ENCODE assay signal across 25 cellular contexts in the genomic region with DNA sequence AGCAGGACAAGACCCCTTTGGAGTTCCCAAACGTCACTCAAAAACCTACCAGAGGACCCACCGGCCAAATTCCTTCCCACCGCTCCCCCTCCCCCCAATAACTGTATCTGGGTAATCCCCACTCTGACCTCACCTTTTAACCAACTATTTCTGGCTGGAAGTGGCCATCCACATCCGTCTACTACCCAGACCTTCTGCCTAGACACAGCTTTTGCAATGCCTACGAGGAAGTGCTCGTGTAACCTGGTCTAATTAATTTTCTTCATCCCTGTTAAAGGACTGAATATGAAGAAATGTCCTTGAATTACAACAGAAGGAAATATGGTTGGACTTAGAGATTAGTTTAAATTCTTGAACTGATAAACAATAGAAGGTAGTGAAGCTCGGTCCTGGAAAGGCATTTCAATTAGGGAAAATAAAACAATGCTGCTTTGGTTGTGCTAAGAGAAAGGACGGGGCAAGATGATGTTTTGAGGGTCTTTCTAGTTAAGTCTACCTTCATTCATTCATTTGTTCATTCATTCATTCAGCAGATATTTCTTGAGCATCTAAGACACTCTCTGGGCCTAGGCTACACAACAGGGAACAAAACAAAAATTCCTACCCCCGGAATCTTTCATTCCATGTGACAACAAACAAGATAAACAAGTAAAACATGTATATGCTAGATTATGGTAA. TPM values are rescaled to one million over a fixed set of nuclear protein-coding genes. Genes with fewer than 3 reads are reported as not detected.
A peak's percentile ranks its signal among the peaks of the same experiment; 100 is the strongest.
DNase-seq lines count a peak whose midpoint lies in the region; ATAC-seq, FAIRE-seq and TF ChIP-seq lines count a peak whose summit lies in the region.
"Had no signal": no experiment of that assay in that cellular context is flagged by ENCODE, and none has a peak within 500 bp of the region (broad histone marks: within the 10 kb centered on the region; RNA-seq: fewer than 3 reads in every experiment).

No MANE protein-coding gene starts in this region.

- no peak overlapping the region for H3K9ac ChIP-seq in HepG2 (ENCODE audit: insufficient read depth, low read depth, low read length)

- no peak for TF ChIP-seq CTCF in CD14-positive monocyte (IDR thresholded peaks at IDR 0.05)
- no peak for TF ChIP-seq CTCF in NB4 (IDR thresholded peaks at IDR 0.05; ENCODE audit: low read depth, low read length)
- no peak for TF ChIP-seq CTCF in HepG2 (CRISPR knock-in tag; IDR thresholded peaks at IDR 0.05)

- FAIRE-seq in HepG2 (lab: Jason Lieb, UNC), result no peak
- FAIRE-seq: GM12891 had no signal

- DNase-seq in CD14-positive monocyte (ENCODE audit: low spot score), result no peak
- DNase-seq in NB4 (ENCODE audit: low read depth), result peak; percentile 60
- peak; percentile 79 for DNase-seq in SKM-1 treated with dmso at 0.1 percent for 144 hours (lab: John Stamatoyannopoulos, UW; ENCODE audit: unreplicated experiment)
- DNase-seq in stimulated activated naive B cell treated with anti-CD40 and anti-IgM and Interleukin-4, amounts not matched to agents 10 μg/mL and 1 μg/mL and 100 μg/mL, for 72 hours, result no peak
- DNase-seq in HepG2 (ENCODE audit: low spot score), result no peak
- no peak for DNase-seq in activated naive CD4-positive, alpha-beta T cell treated with anti-CD3 and anti-CD28 coated beads, Interleukin-2, amount 50 U/mL, for 72 hours (ENCODE audit: low spot score in 2 of 2)
- DNase-seq: CD4-positive, alpha-beta memory T cell; DMS79 treated with DMSO at 0.1 percent for 48 hours; KBM-7; MM.1S; NCI-H1105 treated with DMSO at 0.1 percent for 48 hours; NCI-H2081; NCI-H2171; NCI-H446; NCI-H526; SJCRH30; T-helper 9 cell had no signal

- no peak for ATAC-seq in stimulated activated naive B cell treated with anti-CD40 and anti-IgM and Interleukin-4, amounts not matched to agents 10 μg/mL and 1 μg/mL and 100 μg/mL, for 72 hours (replicated peaks)
- no peak for ATAC-seq in HepG2
- ATAC-seq in GM18519 (IDR thresholded peaks at IDR 0.05; ENCODE audit: low FRiP score, unreplicated experiment), result no peak
- ATAC-seq in activated naive CD4-positive, alpha-beta T cell treated with anti-CD3 and anti-CD28 coated beads, Interleukin-2, amount 50 U/mL, for 72 hours, result no peak
- ATAC-seq: GM23338 had no signal

- H3K4me1 Mint-ChIP-seq in CD14-positive monocyte, result peaks cover 70% of the 10 kb centered on the region
- H3K4me1 Mint-ChIP-seq in stimulated activated naive B cell treated with anti-CD40 and anti-IgM and Interleukin-4, amounts not matched to agents 10 μg/mL and 1 μg/mL and 100 μg/mL, for 72 hours, result peaks cover 24 to 43% of the 10 kb centered on the region in 2 donors
- H3K4me1 Mint-ChIP-seq: CD4-positive, alpha-beta memory T cell; GM23338 had no signal

- H3K27ac Mint-ChIP-seq in CD14-positive monocyte, result peak overlapping the region in 4 of 7 donors; percentile 3 to 60 (median 42)
- peak overlapping the region; percentile 11 for H3K27ac Mint-ChIP-seq in stimulated activated naive B cell treated with anti-CD40 and anti-IgM and Interleukin-4, amounts not matched to agents 10 μg/mL and 1 μg/mL and 100 μg/mL, for 72 hours
- H3K27ac Mint-ChIP-seq in activated naive CD4-positive, alpha-beta T cell treated with anti-CD3 and anti-CD28 coated beads, Interleukin-2, amount 50 U/mL, for 72 hours, result no peak overlapping the region
- H3K27ac Mint-ChIP-seq: CD4-positive, alpha-beta memory T cell; GM23338 had no signal

- POLR2A ChIA-PET in HepG2 (lab: Yijun Ruan, JAX), result no interaction called here

- H3K4me3 Mint-ChIP-seq in CD14-positive monocyte, result peak overlapping the region in 1 of 2 donors; percentile 59
- H3K4me3 Mint-ChIP-seq in stimulated activated naive B cell treated with anti-CD40 and anti-IgM and Interleukin-4, amounts not matched to agents 10 μg/mL and 1 μg/mL and 100 μg/mL, for 72 hours, result no peak overlapping the region
- H3K4me3 Mint-ChIP-seq: CD4-positive, alpha-beta memory T cell; GM23338 had no signal

- H3K4me3 ChIP-seq in NB4 (ENCODE audit: low read depth, low read length), result no peak overlapping the region
- no peak overlapping the region for H3K4me3 ChIP-seq in HepG2 (replicated peaks in 1 of 3; ENCODE audit: insufficient read depth in 1 of 3, low read depth in 2 of 3, low read length in 3 of 3)
- H3K4me3 ChIP-seq: GM23338, HAP-1, SJCRH30 had no signal

- H3K36me3 ChIP-seq in HepG2 (replicated peaks in 1 of 2; ENCODE audit: control insufficient read depth in 1 of 2, insufficient read depth in 2 of 2, low read length in 2 of 2), result no peaks in the 10 kb centered on the region
- H3K36me3 ChIP-seq: HAP-1, SJCRH30 had no signal

- CTCF ChIA-PET in HepG2 (lab: Yijun Ruan, JAX; ENCODE audit: low intra/inter-chr PET ratio, low total read pairs), result no interaction called here

- no TSS peak for BruUV-seq in HepG2 (replicated peaks; lab: Mats Ljungman, UMichigan)

- in situ Hi-C loops in HepG2 (cut with HindIII; ENCODE audit: extremely low pct_ligation_motif_present, low pct_unique_long_range_greater_than_20kb), result no loop called here

- H3K4me1 ChIP-seq in HepG2 (ENCODE audit: insufficient read depth, low read length), result no peaks in the 10 kb centered on the region
- H3K4me1 ChIP-seq: HAP-1, SJCRH30 had no signal

- H3K79me2 ChIP-seq in HepG2 (ENCODE audit: insufficient read depth, low read length), result no peaks in the 10 kb centered on the region

- H3K27me3 Mint-ChIP-seq in CD14-positive monocyte (ENCODE audit: low read depth in 3 of 3), result peaks cover 7 to 10% (median 10%) of the 10 kb centered on the region in 3 donors
- no peaks in the 10 kb centered on the region for H3K27me3 Mint-ChIP-seq in stimulated activated naive B cell treated with anti-CD40 and anti-IgM and Interleukin-4, amounts not matched to agents 10 μg/mL and 1 μg/mL and 100 μg/mL, for 72 hours

- no peak for TF ChIP-seq POLR2A in NB4 (IDR thresholded peaks at IDR 0.05; ENCODE audit: extremely low read depth, insufficient read length)
- no peak for TF ChIP-seq POLR2A in HepG2 (IDR thresholded peaks at IDR 0.05; ENCODE audit: insufficient read depth in 1 of 2, low read depth in 2 of 2, low read length in 2 of 2)

- no peaks in the 10 kb centered on the region for H4K20me1 ChIP-seq in HepG2 (ENCODE audit: insufficient read depth, low read length)

- no peaks in the 10 kb centered on the region for H3K9me3 ChIP-seq in HepG2 (ENCODE audit: low read length)
- H3K9me3 ChIP-seq: HAP-1, SJCRH30 had no signal

- H2AFZ ChIP-seq in HepG2 (ENCODE audit: low read length), result no peak overlapping the region
- H2AFZ ChIP-seq: GM23338 had no signal

- no peak for TF ChIP-seq RAD21 in HepG2 (CRISPR knock-in tag; IDR thresholded peaks at IDR 0.05)

- peaks cover 5 to 16% of the 10 kb centered on the region in 2 donors for H3K36me3 Mint-ChIP-seq in CD14-positive monocyte
- H3K36me3 Mint-ChIP-seq in stimulated activated naive B cell treated with anti-CD40 and anti-IgM and Interleukin-4, amounts not matched to agents 10 μg/mL and 1 μg/mL and 100 μg/mL, for 72 hours, result peaks cover 32 to 38% of the 10 kb centered on the region in 2 donors
- no peaks in the 10 kb centered on the region for H3K36me3 Mint-ChIP-seq in activated naive CD4-positive, alpha-beta T cell treated with anti-CD3 and anti-CD28 coated beads, Interleukin-2, amount 50 U/mL, for 72 hours
- H3K36me3 Mint-ChIP-seq: CD4-positive, alpha-beta memory T cell had no signal

- intact Hi-C loops in CD14-positive monocyte (cut with micrococcal nuclease), result no loop called here
- intact Hi-C loops in HepG2 (cut with micrococcal nuclease; ENCODE audit: unreplicated experiment), result no loop called here

- no peak overlapping the region for H3K27ac ChIP-seq in HepG2 (ENCODE audit: extremely low read length, insufficient read depth, low read length)
- H3K27ac ChIP-seq: RWPE1, SJCRH30 had no signal

- TF ChIP-seq EP300 in HepG2 (IDR thresholded peaks at IDR 0.05; ENCODE audit: low read depth in 2 of 2, low read length in 2 of 2), result no peak
- no peak for TF ChIP-seq EP300 in HepG2 (CRISPR knock-in tag; IDR thresholded peaks at IDR 0.05; ENCODE audit: borderline replicate concordance)

- no peaks in the 10 kb centered on the region for H3K9me3 Mint-ChIP-seq in CD14-positive monocyte
- no peaks in the 10 kb centered on the region for H3K9me3 Mint-ChIP-seq in stimulated activated naive B cell treated with anti-CD40 and anti-IgM and Interleukin-4, amounts not matched to agents 10 μg/mL and 1 μg/mL and 100 μg/mL, for 72 hours
- H3K9me3 Mint-ChIP-seq in activated naive CD4-positive, alpha-beta T cell treated with anti-CD3 and anti-CD28 coated beads, Interleukin-2, amount 50 U/mL, for 72 hours, result no peaks in the 10 kb centered on the region
- H3K9me3 Mint-ChIP-seq: CD4-positive, alpha-beta memory T cell; GM23338 had no signal

- 93% methylated on average over 9 of the region's 9 CpGs for whole genome bisulfite sequencing in HepG2 (ENCODE audit: low lambda C conversion rate)

- no peak overlapping the region for H3K4me2 ChIP-seq in HepG2 (ENCODE audit: low read depth, low read length)
- H3K4me2 ChIP-seq: GM23338 had no signal

- no peaks in the 10 kb centered on the region for H3K27me3 ChIP-seq in HepG2 (ENCODE audit: control insufficient read depth in 1 of 2, insufficient read depth in 2 of 2, low read length in 2 of 2)

RNA-seq across cellular contexts. Expression of gene AVPR1B, which starts 18.8 kb away (rescaled TPM):
- polyA plus RNA-seq in CD14-positive monocyte (not detected), HepG2 (2011; rRNA removed) (0.05 and 0.07 TPM in 2 replicates)
- not detected in 2 replicates for total RNA-seq in HepG2 (2016; rRNA removed; fragmentation: Illumina TruSeq; extraction: Trizol)
- not detected in 2 replicates for total RNA-seq in HepG2 (2016; cell fraction: cytosol; rRNA removed; fragmentation: Illumina TruSeq; extraction: Trizol; ENCODE audit: low read depth)
- 0.04 TPM in 1 of 2 replicates, not detected in the other for total RNA-seq in HepG2 (2016; cell fraction: insoluble cytoplasmic fraction; rRNA removed; fragmentation: Illumina TruSeq; extraction: Trizol)
- total RNA-seq in HepG2 (2016; cell fraction: membrane; rRNA removed; fragmentation: Illumina TruSeq; extraction: Trizol), result not detected in 2 replicates
- total RNA-seq in HepG2 (2016; cell fraction: nucleus; rRNA removed; fragmentation: Illumina TruSeq; extraction: Trizol), result not detected in 2 replicates
- 0.04 and 0.19 TPM in 2 replicates for polyA plus RNA-seq in HepG2 (2011; cell fraction: cytosol; rRNA removed)
- polyA plus RNA-seq in HepG2 (2011; cell fraction: nucleus; rRNA removed), result 0.14 and 0.23 TPM in 2 replicates
- polyA plus RNA-seq in HepG2 (2012), result not detected in 2 replicates
- not detected in 2 replicates for polyA plus RNA-seq in HepG2 (2016; cell fraction: cytosol; fragmentation: Illumina TruSeq; extraction: Trizol; ENCODE audit: low read depth)
- polyA plus RNA-seq in HepG2 (2016; cell fraction: insoluble cytoplasmic fraction; fragmentation: Illumina TruSeq; extraction: Trizol; ENCODE audit: low read depth), result not detected in 2 replicates
- polyA plus RNA-seq in HepG2 (2016; cell fraction: membrane; fragmentation: Illumina TruSeq; extraction: Trizol; ENCODE audit: low read depth), result not detected in 2 replicates
- not detected in 2 replicates for polyA plus RNA-seq in HepG2 (2016; cell fraction: nucleus; fragmentation: Illumina TruSeq; extraction: Trizol; ENCODE audit: insufficient read depth, low read depth)
- polyA minus RNA-seq in HepG2 (2011; rRNA and poly(A)+ RNA removed; ENCODE audit: low replicate concordance), result 0.12 TPM in 1 of 2 replicates, not detected in the other
- not detected in 2 replicates for polyA minus RNA-seq in HepG2 (2011; cell fraction: cytosol; rRNA and poly(A)+ RNA removed)
- polyA minus RNA-seq in HepG2 (2011; cell fraction: nucleus; rRNA and poly(A)+ RNA removed), result not detected in 2 replicates
- total RNA-seq in activated naive CD4-positive, alpha-beta T cell treated with anti-CD3 and anti-CD28 coated beads, Interleukin-2, amount 50 U/mL, for 72 hours, result not detected
- total RNA-seq: A673; CD4-positive, alpha-beta memory T cell; T-helper 1 cell treated with Interleukin-12 subunit alpha and Interleukin-12 subunit beta and Interleukin-4 antibody, amounts not matched to agents 30 ng/mL and 1 ng/mL, for 36 hours had no signal
- polyA plus RNA-seq: BJ; CD4-positive, alpha-beta memory T cell had no signal

RNA-seq across cellular contexts. Expression of gene RHEX, which starts 45.4 kb away (rescaled TPM):
- polyA plus RNA-seq in CD14-positive monocyte, result not detected
- 1.6 and 2.7 TPM in 2 replicates for total RNA-seq in HepG2 (2016; rRNA removed; fragmentation: Illumina TruSeq; extraction: Trizol)
- 0.51 and 0.71 TPM in 2 replicates for total RNA-seq in HepG2 (2016; cell fraction: cytosol; rRNA removed; fragmentation: Illumina TruSeq; extraction: Trizol; ENCODE audit: low read depth)
- total RNA-seq in HepG2 (2016; cell fraction: insoluble cytoplasmic fraction; rRNA removed; fragmentation: Illumina TruSeq; extraction: Trizol), result 1.9 and 3.2 TPM in 2 replicates
- 1.2 and 1.3 TPM in 2 replicates for total RNA-seq in HepG2 (2016; cell fraction: membrane; rRNA removed; fragmentation: Illumina TruSeq; extraction: Trizol)
- total RNA-seq in HepG2 (2016; cell fraction: nucleus; rRNA removed; fragmentation: Illumina TruSeq; extraction: Trizol), result 9.2 and 9.4 TPM in 2 replicates
- polyA plus RNA-seq in HepG2 (2011; rRNA removed), result 1.3 and 1.4 TPM in 2 replicates
- 0.76 and 0.82 TPM in 2 replicates for polyA plus RNA-seq in HepG2 (2011; cell fraction: cytosol; rRNA removed)
- 3.7 and 4.5 TPM in 2 replicates for polyA plus RNA-seq in HepG2 (2011; cell fraction: nucleus; rRNA removed)
- polyA plus RNA-seq in HepG2 (2012), result 1.2 and 2.7 TPM in 2 replicates
- polyA plus RNA-seq in HepG2 (2016; cell fraction: cytosol; fragmentation: Illumina TruSeq; extraction: Trizol; ENCODE audit: low read depth), result 0.32 and 0.57 TPM in 2 replicates
- 1.2 and 1.8 TPM in 2 replicates for polyA plus RNA-seq in HepG2 (2016; cell fraction: insoluble cytoplasmic fraction; fragmentation: Illumina TruSeq; extraction: Trizol; ENCODE audit: low read depth)
- 0.90 and 1.1 TPM in 2 replicates for polyA plus RNA-seq in HepG2 (2016; cell fraction: membrane; fragmentation: Illumina TruSeq; extraction: Trizol; ENCODE audit: low read depth)
- polyA plus RNA-seq in HepG2 (2016; cell fraction: nucleus; fragmentation: Illumina TruSeq; extraction: Trizol; ENCODE audit: insufficient read depth, low read depth), result 7.6 and 8.5 TPM in 2 replicates
- polyA minus RNA-seq in HepG2 (2011; rRNA and poly(A)+ RNA removed; ENCODE audit: low replicate concordance), result 2.5 TPM in 1 of 2 replicates, not detected in the other
- polyA minus RNA-seq in HepG2 (2011; cell fraction: cytosol; rRNA and poly(A)+ RNA removed), result 1.4 TPM in 1 of 2 replicates, not detected in the other
- polyA minus RNA-seq in HepG2 (2011; cell fraction: nucleus; rRNA and poly(A)+ RNA removed), result 7.7 and 10.4 TPM in 2 replicates
- total RNA-seq in activated naive CD4-positive, alpha-beta T cell treated with anti-CD3 and anti-CD28 coated beads, Interleukin-2, amount 50 U/mL, for 72 hours, result not detected
- total RNA-seq: A673; GM23338; SJCRH30; T-helper 1 cell treated with Interleukin-12 subunit alpha and Interleukin-12 subunit beta and Interleukin-4 antibody, amounts not matched to agents 30 ng/mL and 1 ng/mL, for 36 hours had no signal
- polyA plus RNA-seq: BJ, GM23338 had no signal

Comparison
In these comparisons a context has a peak if more than half of its experiments do, and no peak if none do; other contexts are left out.
1. DNase-seq: peak in NB4 (single experiment) and SKM-1 treated with dmso at 0.1 percent for 144 hours (single experiment); none in CD14-positive monocyte (single experiment), stimulated activated naive B cell treated with anti-CD40 and anti-IgM and Interleukin-4, amounts not matched to agents 10 μg/mL and 1 μg/mL and 100 μg/mL, for 72 hours (single experiment), HepG2 (single experiment) and activated naive CD4-positive, alpha-beta T cell treated with anti-CD3 and anti-CD28 coated beads, Interleukin-2, amount 50 U/mL, for 72 hours (0 of 2).
2. H3K27ac Mint-ChIP-seq: peak in CD14-positive monocyte (4 of 7) and stimulated activated naive B cell treated with anti-CD40 and anti-IgM and Interleukin-4, amounts not matched to agents 10 μg/mL and 1 μg/mL and 100 μg/mL, for 72 hours (single experiment); none in activated naive CD4-positive, alpha-beta T cell treated with anti-CD3 and anti-CD28 coated beads, Interleukin-2, amount 50 U/mL, for 72 hours (0 of 2).